8 cellular contexts compared by ENCODE assay signal in genomic region chr3:45223889-45224730, GRCh38. TPM values are rescaled to one million over a fixed set of nuclear protein-coding genes. Genes with fewer than 3 reads are reported as not detected.
DNase-seq lines count a peak whose midpoint lies in the region; ATAC-seq and TF ChIP-seq lines count a peak whose summit lies in the region.

No MANE protein-coding gene starts in this region.

- no peaks in the 10 kb centered on the region for H3K9me3 Mint-ChIP-seq in activated naive CD4-positive, alpha-beta T cell treated with anti-CD3 and anti-CD28 coated beads, Interleukin-2, amount 50 U/mL, for 24 hours
- no peaks in the 10 kb centered on the region for H3K9me3 Mint-ChIP-seq in type B pancreatic cell

- no peak for TF ChIP-seq CTCF in left ventricle myocardium inferior (IDR thresholded peaks at IDR 0.05; ENCODE audit: borderline replicate concordance)
- TF ChIP-seq CTCF in type B pancreatic cell (conservative IDR thresholded peaks at IDR 0.05) = no peak

- H3K4me3 ChIP-seq in left ventricle myocardium inferior (peak overlapping the region; percentile 69), iPS-20b (ENCODE audit: low read length) (peak overlapping the region; percentile 83)

- H3K27me3 ChIP-seq in left ventricle myocardium inferior (ENCODE audit: low read depth) = peaks cover 84% of the 10 kb centered on the region
- H3K27me3 ChIP-seq in iPS-20b (ENCODE audit: insufficient read depth, low read length) = peaks cover 35% of the 10 kb centered on the region

- DNase-seq in left ventricle myocardium inferior (no peak), left ventricle myocardium superior (no peak), type B pancreatic cell (ENCODE audit: extremely low spot score, unreplicated experiment) (no peak), NCI-H446 (lab: John Stamatoyannopoulos, UW) (no peak), left colon (no peak)

- intact Hi-C loops in left ventricle myocardium inferior (cut with micrococcal nuclease) (loop anchor here (10.0 kb wide), 1 partner anchor 271 kb away; no protein-coding TSS in a partner anchor), left ventricle myocardium superior (cut with micrococcal nuclease) (no loop called here), left colon (cut with DNase I, micrococcal nuclease) (loop anchor here in 1 of 2 donors (10.0 kb wide), 1 partner anchor 179 kb away; no protein-coding TSS in a partner anchor)

- peak overlapping the region; percentile 57; the same call in 1 of the 2 replicates for H3K9ac ChIP-seq in iPS-20b (ENCODE audit: low read depth, low read length)

- H3K36me3 ChIP-seq in left ventricle myocardium inferior (no peaks in the 10 kb centered on the region), iPS-20b (ENCODE audit: insufficient read depth, low read depth, low read length) (no peaks in the 10 kb centered on the region)

- peaks cover 46% of the 10 kb centered on the region for H3K27me3 Mint-ChIP-seq in activated naive CD4-positive, alpha-beta T cell treated with anti-CD3 and anti-CD28 coated beads, Interleukin-2, amount 50 U/mL, for 24 hours
- H3K27me3 Mint-ChIP-seq in type B pancreatic cell = peaks cover 68% of the 10 kb centered on the region

- H3K4me3 Mint-ChIP-seq in activated naive CD4-positive, alpha-beta T cell treated with anti-CD3 and anti-CD28 coated beads, Interleukin-2, amount 50 U/mL, for 24 hours = peak overlapping the region; percentile 76
- peak overlapping the region; percentile 96 for H3K4me3 Mint-ChIP-seq in type B pancreatic cell

- no peak overlapping the region for H3K27ac Mint-ChIP-seq in activated naive CD4-positive, alpha-beta T cell treated with anti-CD3 and anti-CD28 coated beads, Interleukin-2, amount 50 U/mL, for 24 hours
- H3K27ac Mint-ChIP-seq in type B pancreatic cell = peak overlapping the region; percentile 76

- H3K36me3 Mint-ChIP-seq in activated naive CD4-positive, alpha-beta T cell treated with anti-CD3 and anti-CD28 coated beads, Interleukin-2, amount 50 U/mL, for 24 hours = no peaks in the 10 kb centered on the region
- H3K36me3 Mint-ChIP-seq in type B pancreatic cell = no peaks in the 10 kb centered on the region

- ATAC-seq in left ventricle myocardium superior = no peak
- no peak for ATAC-seq in left colon
- no peak for ATAC-seq in GM18498 (IDR thresholded peaks at IDR 0.05; ENCODE audit: unreplicated experiment)

- peaks cover 15% of the 10 kb centered on the region for H3K4me1 ChIP-seq in left ventricle myocardium inferior
- peaks cover 18% of the 10 kb centered on the region; the same call in 1 of the 2 replicates for H3K4me1 ChIP-seq in iPS-20b (ENCODE audit: insufficient read depth, low read length)

- H3K27ac ChIP-seq in left ventricle myocardium inferior (replicated peaks) = no peak overlapping the region
- H3K27ac ChIP-seq in iPS-20b (ENCODE audit: low read length) = no peak overlapping the region

- H3K4me1 Mint-ChIP-seq in activated naive CD4-positive, alpha-beta T cell treated with anti-CD3 and anti-CD28 coated beads, Interleukin-2, amount 50 U/mL, for 24 hours = peaks cover 17% of the 10 kb centered on the region
- peaks cover 23% of the 10 kb centered on the region for H3K4me1 Mint-ChIP-seq in type B pancreatic cell (ENCODE audit: unreplicated experiment)

- H3K9me3 ChIP-seq in left ventricle myocardium inferior (replicated peaks) (no peaks in the 10 kb centered on the region), iPS-20b (ENCODE audit: insufficient read depth, low read depth, low read length) (no peaks in the 10 kb centered on the region)

RNA-seq across cellular contexts. Expression of gene TMEM158, which starts 2.0 kb away (rescaled TPM):
- total RNA-seq in left ventricle myocardium inferior (0.60 TPM), left ventricle myocardium superior (0.82 TPM), type B pancreatic cell (ENCODE audit: low replicate concordance) (8.9 and 10.1 TPM in 2 replicates), left colon (10 to 100 TPM in 1 of 2 donors, 1 to 10 TPM in 1; 2.2 to 10.0 TPM)
